Comparison of ENCODE assay signal across 9 cellular contexts in the genomic region with DNA sequence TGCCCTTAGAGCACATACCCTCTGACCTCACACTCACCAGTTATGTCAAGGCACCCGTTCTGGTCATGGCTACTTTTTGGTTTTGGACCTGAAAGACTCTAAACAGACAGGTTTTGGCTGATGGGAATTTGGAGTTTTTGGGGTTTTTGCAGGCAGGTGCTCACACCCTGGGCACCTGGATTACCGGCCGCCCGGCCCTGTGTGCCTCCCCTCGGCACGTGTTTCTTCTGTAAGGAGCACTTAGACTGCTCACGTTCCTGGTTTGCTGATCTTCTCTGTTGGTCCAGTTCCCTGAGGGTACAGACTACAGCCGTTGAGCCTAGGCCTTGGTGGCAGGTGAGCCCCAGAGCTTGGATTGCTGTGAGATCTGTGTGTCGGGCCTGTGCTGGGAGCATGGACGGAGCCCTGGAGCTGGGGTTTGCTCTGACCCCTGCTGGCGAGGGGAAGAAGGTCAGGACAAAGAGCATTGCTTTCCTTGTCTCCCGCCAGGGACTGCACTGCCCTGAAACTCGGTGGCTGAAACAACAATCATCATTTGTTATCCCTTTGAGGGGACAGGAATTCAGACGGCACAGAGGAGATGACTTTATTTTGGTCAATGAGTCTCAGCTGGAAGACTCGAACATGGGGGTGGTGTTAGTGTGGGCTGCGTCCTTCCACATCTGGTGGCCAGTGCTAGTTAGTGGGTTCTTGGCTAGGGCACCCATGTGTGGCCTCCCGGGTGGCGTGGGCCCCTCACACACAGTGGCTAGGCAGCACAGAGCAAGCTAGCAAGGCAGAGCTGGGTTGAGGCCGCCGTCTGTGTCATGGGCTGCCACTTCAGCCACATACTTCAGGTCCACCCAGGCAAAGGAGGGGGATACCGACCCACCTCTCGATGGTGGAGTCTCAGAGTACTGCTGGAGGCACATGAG.
DNase-seq lines count a peak whose midpoint lies in the region; ATAC-seq and TF ChIP-seq lines count a peak whose summit lies in the region.
"Had no signal": no experiment of that assay in that cellular context is flagged by ENCODE, and none has a peak within 500 bp of the region (broad histone marks: within the 10 kb centered on the region; RNA-seq: fewer than 3 reads in every experiment).

No MANE protein-coding gene starts in this region.

- H4K20me1 ChIP-seq in SU-DHL-6 (ENCODE audit: low read depth, low read length): no peaks in the 10 kb centered on the region

- no peak overlapping the region for H3K4me3 Mint-ChIP-seq in nephron progenitor cell
- H3K4me3 Mint-ChIP-seq: dendritic cell treated with granulocyte-macrophage colony-stimulating factor and Interleukin-4, amounts not matched to agents 40 ng/mL and 50 ng/mL, for 4 days had no signal

- no peak overlapping the region for H2AFZ ChIP-seq in SU-DHL-6 (ENCODE audit: low read depth, low read length, severe bottlenecking)

- H3K36me3 Mint-ChIP-seq in nephron progenitor cell (ENCODE audit: low read depth): peaks cover 33% of the 10 kb centered on the region

- peaks cover 58% of the 10 kb centered on the region for H3K4me1 Mint-ChIP-seq in nephron progenitor cell

- no peak overlapping the region for H3K9ac ChIP-seq in SU-DHL-6 (ENCODE audit: low read length)

- no peaks in the 10 kb centered on the region for H3K9me3 ChIP-seq in SU-DHL-6 (ENCODE audit: insufficient read depth, low read length)

- TF ChIP-seq CTCF in 22Rv1 (IDR thresholded peaks at IDR 0.05) (peak; percentile 74), GM12864 (IDR thresholded peaks at IDR 0.05; ENCODE audit: low read depth, low read length, missing control alignments) (peak; percentile 81), SU-DHL-6 (IDR thresholded peaks at IDR 0.05; ENCODE audit: insufficient read depth, low read length, poor library complexity, severe bottlenecking) (peak; percentile 74), fibroblast of villous mesenchyme (IDR thresholded peaks at IDR 0.05; ENCODE audit: insufficient read depth, low read depth, low read length) (peak; percentile 80), nephron progenitor cell (IDR thresholded peaks at IDR 0.05) (peak; percentile 74)

- no peaks in the 10 kb centered on the region for H3K27me3 Mint-ChIP-seq in nephron progenitor cell (ENCODE audit: low read depth, poor library complexity)
- H3K27me3 Mint-ChIP-seq: dendritic cell treated with granulocyte-macrophage colony-stimulating factor and Interleukin-4, amounts not matched to agents 40 ng/mL and 50 ng/mL, for 4 days had no signal

- ATAC-seq in GM21381 (IDR thresholded peaks at IDR 0.05; ENCODE audit: unreplicated experiment): no peak
- ATAC-seq in HG03378 (IDR thresholded peaks at IDR 0.05; ENCODE audit: unreplicated experiment): no peak

- DNase-seq in GM12864 (ENCODE audit: low read depth) (no peak), fibroblast of villous mesenchyme (ENCODE audit: low read depth) (peak; percentile 57), nephron progenitor cell (peak; percentile 70)
- DNase-seq in effector CD8-positive, alpha-beta T cell (lab: John Stamatoyannopoulos, UW): no peak

- no peaks in the 10 kb centered on the region for H3K9me2 ChIP-seq in SU-DHL-6 (replicated peaks; ENCODE audit: insufficient read depth, low read length)

- H3K4me3 ChIP-seq in GM12864 (ENCODE audit: low read depth, low read length) (no peak overlapping the region), SU-DHL-6 (ENCODE audit: insufficient read depth, low read length, poor library complexity, severe bottlenecking) (no peak overlapping the region), fibroblast of villous mesenchyme (ENCODE audit: low read depth, low read length) (no peak overlapping the region)

- H3K27me3 ChIP-seq in SU-DHL-6 (ENCODE audit: low read length): no peaks in the 10 kb centered on the region

- H3F3A ChIP-seq in SU-DHL-6 (ENCODE audit: insufficient read depth): no peaks in the 10 kb centered on the region

- H3K27ac Mint-ChIP-seq in nephron progenitor cell: peak overlapping the region; percentile 73
- H3K27ac Mint-ChIP-seq: dendritic cell treated with granulocyte-macrophage colony-stimulating factor and Interleukin-4, amounts not matched to agents 40 ng/mL and 50 ng/mL, for 4 days had no signal

- peaks cover 75% of the 10 kb centered on the region for H3K79me2 ChIP-seq in SU-DHL-6 (ENCODE audit: insufficient read depth, low read length)

- H3K36me3 ChIP-seq in SU-DHL-6 (ENCODE audit: low read length): no peaks in the 10 kb centered on the region

- H3K27ac ChIP-seq in 22Rv1: no peak overlapping the region
- no peak overlapping the region for H3K27ac ChIP-seq in SU-DHL-6 (ENCODE audit: low read depth, low read length)

- peaks cover 11% of the 10 kb centered on the region for H3K9me3 Mint-ChIP-seq in nephron progenitor cell
- H3K9me3 Mint-ChIP-seq: dendritic cell treated with granulocyte-macrophage colony-stimulating factor and Interleukin-4, amounts not matched to agents 40 ng/mL and 50 ng/mL, for 4 days had no signal

- no peak overlapping the region for H3K4me2 ChIP-seq in SU-DHL-6 (ENCODE audit: low read depth, low read length, poor library complexity, severe bottlenecking)

Comparison
In these comparisons a context has a peak if more than half of its experiments do, and no peak if none do; other contexts are left out.
1. DNase-seq: peak in fibroblast of villous mesenchyme (single experiment) and nephron progenitor cell (single experiment); none in GM12864 (single experiment) and effector CD8-positive, alpha-beta T cell (single experiment).
2. Peak in every context shown above with its lines, with median percentiles within 50 percentile points of each other: CTCF ChIP-seq.